Comparison of ENCODE assay signal across 27 cellular contexts in genomic region chr3:160460033-160460432, GRCh38.
"Had no signal": no experiment of that assay in that cellular context is flagged by ENCODE, and none has a peak within 500 bp of the region (broad histone marks: within the 10 kb centered on the region; RNA-seq: fewer than 3 reads in every experiment).

No MANE protein-coding gene starts in this region.

- H3K9me3 Mint-ChIP-seq: activated CD4-positive, alpha-beta memory T cell treated with anti-CD3 and anti-CD28 coated beads for 36 hours; activated CD4-positive, alpha-beta T cell treated with anti-CD3 and anti-CD28 coated beads, Interleukin-2, amount 10 ng/mL, durations not matched to agents 24 days and 14 days; activated naive CD4-positive, alpha-beta T cell treated with anti-CD3 and anti-CD28 coated beads, Interleukin-2, amount 10 ng/mL, durations not matched to agents 7 days and 5 days; activated naive CD8-positive, alpha-beta T cell treated with anti-CD3 and anti-CD28 coated beads, Interleukin-2, amount 10 ng/mL, durations not matched to agents 7 days and 5 days; activated T-cell treated with anti-CD3 and anti-CD28 coated beads, Interleukin-2, amount 50 U/mL, for 24 hours; T-helper 1 cell treated with Interleukin-12 subunit alpha and Interleukin-12 subunit beta and Interleukin-4 antibody, amounts not matched to agents 30 μg/mL and 1 μg/mL, for 36 hours had no signal

- H3K4me3 Mint-ChIP-seq: activated CD4-positive, alpha-beta memory T cell treated with anti-CD3 and anti-CD28 coated beads for 36 hours; activated CD4-positive, alpha-beta T cell treated with anti-CD3 and anti-CD28 coated beads, Interleukin-2, amount 10 ng/mL, durations not matched to agents 24 days and 14 days; activated naive CD4-positive, alpha-beta T cell treated with anti-CD3 and anti-CD28 coated beads, Interleukin-2, amount 10 ng/mL, durations not matched to agents 7 days and 5 days; activated naive CD8-positive, alpha-beta T cell treated with anti-CD3 and anti-CD28 coated beads, Interleukin-2, amount 10 ng/mL, durations not matched to agents 7 days and 5 days; activated T-cell treated with anti-CD3 and anti-CD28 coated beads, Interleukin-2, amount 50 U/mL, for 24 hours; T-helper 1 cell treated with Interleukin-12 subunit alpha and Interleukin-12 subunit beta and Interleukin-4 antibody, amounts not matched to agents 30 μg/mL and 1 μg/mL, for 36 hours; type B pancreatic cell had no signal

- H3K4me1 ChIP-seq: esophagus squamous epithelium, vagina had no signal

- H3K4me1 Mint-ChIP-seq: activated CD4-positive, alpha-beta T cell treated with anti-CD3 and anti-CD28 coated beads, Interleukin-2, amount 10 ng/mL, durations not matched to agents 24 days and 14 days; activated naive CD4-positive, alpha-beta T cell treated with anti-CD3 and anti-CD28 coated beads, Interleukin-2, amount 10 ng/mL, durations not matched to agents 7 days and 5 days; activated naive CD8-positive, alpha-beta T cell treated with anti-CD3 and anti-CD28 coated beads, Interleukin-2, amount 10 ng/mL, durations not matched to agents 7 days and 5 days had no signal

- H3K27me3 ChIP-seq: brain microvascular endothelial cell, vagina had no signal

- H3K4me2 ChIP-seq: hepatocyte had no signal

- H3K27ac Mint-ChIP-seq: activated CD4-positive, alpha-beta memory T cell treated with anti-CD3 and anti-CD28 coated beads for 36 hours; activated CD4-positive, alpha-beta T cell treated with anti-CD3 and anti-CD28 coated beads, Interleukin-2, amount 10 ng/mL, durations not matched to agents 24 days and 14 days; activated naive CD4-positive, alpha-beta T cell treated with anti-CD3 and anti-CD28 coated beads, Interleukin-2, amount 10 ng/mL, durations not matched to agents 7 days and 5 days; activated naive CD8-positive, alpha-beta T cell treated with anti-CD3 and anti-CD28 coated beads, Interleukin-2, amount 10 ng/mL, durations not matched to agents 7 days and 5 days; activated T-cell treated with anti-CD3 and anti-CD28 coated beads, Interleukin-2, amount 50 U/mL, for 24 hours; T-helper 1 cell treated with Interleukin-12 subunit alpha and Interleukin-12 subunit beta and Interleukin-4 antibody, amounts not matched to agents 30 μg/mL and 1 μg/mL, for 36 hours; type B pancreatic cell had no signal

- H3K79me2 ChIP-seq: hepatocyte had no signal

- H3K4me3 ChIP-seq: esophagus squamous epithelium, hepatocyte, vagina had no signal

- ATAC-seq: left colon; stimulated activated naive CD8-positive, alpha-beta T cell treated with anti-CD3 and anti-CD28 coated beads, Interleukin-15, Interleukin-2, amounts not matched to agents 100 U/mL and 50 U/mL, for 24 hours had no signal

- H3K36me3 Mint-ChIP-seq: activated CD4-positive, alpha-beta memory T cell treated with anti-CD3 and anti-CD28 coated beads for 36 hours; activated naive CD4-positive, alpha-beta T cell treated with anti-CD3 and anti-CD28 coated beads, Interleukin-2, amount 10 ng/mL, durations not matched to agents 7 days and 5 days; activated naive CD8-positive, alpha-beta T cell treated with anti-CD3 and anti-CD28 coated beads, Interleukin-2, amount 10 ng/mL, durations not matched to agents 7 days and 5 days had no signal

- H3K36me3 ChIP-seq: brain microvascular endothelial cell, esophagus squamous epithelium, vagina, WERI-Rb-1 had no signal

- DNase-seq: activated CD4-positive, alpha-beta memory T cell treated with anti-CD3 and anti-CD28 coated beads for 36 hours; activated CD4-positive, alpha-beta T cell treated with anti-CD3 and anti-CD28 coated beads, Interleukin-2, amount 10 ng/mL, durations not matched to agents 24 days and 14 days; activated CD4-positive, CD25-positive, alpha-beta regulatory T cell treated with anti-CD3 and anti-CD28 coated beads, Interleukin-2, amount 50 U/mL, for 72 hours; activated CD8-positive, alpha-beta memory T cell treated with anti-CD3 and anti-CD28 coated beads, Interleukin-2, amount 50 U/mL, for 48 hours; activated gamma-delta T cell; activated naive CD4-positive, alpha-beta T cell treated with anti-CD3 and anti-CD28 coated beads, Interleukin-2, amount 10 ng/mL, durations not matched to agents 7 days and 5 days; activated naive CD8-positive, alpha-beta T cell treated with anti-CD3 and anti-CD28 coated beads, Interleukin-2, amount 10 ng/mL, durations not matched to agents 7 days and 5 days; activated T-cell treated with anti-CD3 and anti-CD28 coated beads, Interleukin-2, amount 50 U/mL, for 24 hours; brain microvascular endothelial cell; effector CD4-positive, alpha-beta T cell; esophagus squamous epithelium; left colon; mammary epithelial cell; posterior cingulate gyrus; right cardiac atrium; stimulated activated CD4-positive, alpha-beta T cell treated with anti-CD3 and anti-CD28 coated beads, Interleukin-4, amount 100 ng/mL, for 1 hour; stimulated activated naive CD8-positive, alpha-beta T cell treated with anti-CD3 and anti-CD28 coated beads, Interleukin-15, Interleukin-2, amounts not matched to agents 100 U/mL and 50 U/mL, for 24 hours; SW 1271; T-helper 9 cell; WERI-Rb-1 had no signal

- FAIRE-seq: astrocyte, frontal cortex, keratinocyte had no signal

- H3K9me3 ChIP-seq: esophagus squamous epithelium, vagina had no signal

- H3K27ac ChIP-seq: brain microvascular endothelial cell, esophagus squamous epithelium, hepatocyte, vagina, WERI-Rb-1 had no signal

- H2AFZ ChIP-seq: hepatocyte had no signal
